8 cellular contexts compared by ENCODE assay signal in genomic region chr6:75266716-75267291, GRCh38. TPM values are rescaled to one million over a fixed set of nuclear protein-coding genes. Genes with fewer than 3 reads are reported as not detected.
DNase-seq lines count a peak whose midpoint lies in the region; ATAC-seq and TF ChIP-seq lines count a peak whose summit lies in the region.

No MANE protein-coding gene starts in this region.

- H3K27ac Mint-ChIP-seq in nephron progenitor cell = no peak overlapping the region

- H3K4me3 ChIP-seq in epithelial cell of proximal tubule (ENCODE audit: low read depth, low read length) = no peak overlapping the region

- TF ChIP-seq CTCF in epithelial cell of proximal tubule (conservative IDR thresholded peaks at IDR 0.05; ENCODE audit: low read depth, low read length) = peak; percentile 77
- peak; percentile 78 for TF ChIP-seq CTCF in nephron progenitor cell (IDR thresholded peaks at IDR 0.05)

- H3K4me1 Mint-ChIP-seq in nephron progenitor cell = peaks cover 22% of the 10 kb centered on the region

- ATAC-seq in GM21367 (IDR thresholded peaks at IDR 0.05; ENCODE audit: unreplicated experiment) (peak; percentile 77), HG03565 (IDR thresholded peaks at IDR 0.05; ENCODE audit: unreplicated experiment) (peak; percentile 65)

- H3K27me3 Mint-ChIP-seq in nephron progenitor cell (ENCODE audit: low read depth, poor library complexity) = no peaks in the 10 kb centered on the region

- peaks cover 15% of the 10 kb centered on the region for H3K9me3 Mint-ChIP-seq in nephron progenitor cell

- H3K36me3 Mint-ChIP-seq in nephron progenitor cell (ENCODE audit: low read depth) = peaks cover 37% of the 10 kb centered on the region

- DNase-seq in ELR (ENCODE audit: low read depth) (peak; percentile 83), RPMI7951 (ENCODE audit: low read depth) (peak; percentile 50), epithelial cell of proximal tubule (ENCODE audit: low read depth) (no peak), nephron progenitor cell (no peak), T-helper 9 cell (no peak), ureter (ENCODE audit: low spot score) (no peak)

- no peak overlapping the region for H3K4me3 Mint-ChIP-seq in nephron progenitor cell

RNA-seq across cellular contexts. Expression of gene TMEM30A, which starts 17.8 kb away (rescaled TPM):
- 136 and 142 TPM in 2 replicates for total RNA-seq in RPMI7951 (2014; rRNA removed; shearing (Covaris generic))
- 62.7 and 73.1 TPM in 2 replicates for total RNA-seq in epithelial cell of proximal tubule
- 125 TPM for total RNA-seq in ureter

RNA-seq across cellular contexts. Expression of gene COX7A2, which starts 23.2 kb away (rescaled TPM):
- 406 and 478 TPM in 2 replicates for total RNA-seq in RPMI7951 (2014; rRNA removed; shearing (Covaris generic))
- 322 and 342 TPM in 2 replicates for total RNA-seq in epithelial cell of proximal tubule
- 353 TPM for total RNA-seq in ureter

Comparison
In these comparisons a context has a peak if more than half of its experiments do, and no peak if none do; other contexts are left out.
1. DNase-seq: peak in ELR (single experiment) and RPMI7951 (single experiment); none in epithelial cell of proximal tubule (single experiment), nephron progenitor cell (single experiment), T-helper 9 cell (single experiment) and ureter (single experiment).